1 cellular context compared by ENCODE assay signal in genomic region chr6:20582586-20583446, GRCh38.
TF ChIP-seq lines count a peak whose summit lies in the region.

No MANE protein-coding gene starts in this region.

TF ChIP-seq in GM12878, 131 proteins besides CTCF, POLR2A, EP300 and RAD21 (continued from another document):
- TF ChIP-seq NFIC (IDR thresholded peaks at IDR 0.05; ENCODE audit: low read depth, low read length) (0 out of 2 replicates have a peak, but pooled peaks have one; percentile 44), JUNB (IDR thresholded peaks at IDR 0.05) (peak; percentile 77), USF1 (IDR thresholded peaks at IDR 0.05; ENCODE audit: borderline replicate concordance, extremely low read length, insufficient read depth, low read depth, low read length) (no peak), MEF2B (IDR thresholded peaks at IDR 0.05; ENCODE audit: partially characterized antibody, poor library complexity, severe bottlenecking) (no peak), SPI1 (IDR thresholded peaks at IDR 0.05; ENCODE audit: borderline replicate concordance, insufficient read depth, low read depth, low read length) (peak; percentile 52; the same call in 1 of the 2 replicates), MYC (IDR thresholded peaks at IDR 0.05; ENCODE audit: insufficient read depth, insufficient read length, insufficient replicate concordance, low read length, severe bottlenecking) (no peak)
TF ChIP-seq in GM12878: peak in this region for 3.
